3 cellular contexts compared by ENCODE assay signal in genomic region chr21:44867999-44868700, GRCh38.
TF ChIP-seq lines count a peak whose summit lies in the region.

No MANE protein-coding gene starts in this region.

TF ChIP-seq in GM23338, 12 proteins besides CTCF, POLR2A, EP300 and RAD21 (continues in another document):
- TF ChIP-seq ZNF462 (CRISPR knock-in tag; IDR thresholded peaks at IDR 0.05) (no peak), NANOG (IDR thresholded peaks at IDR 0.05; ENCODE audit: borderline replicate concordance) (no peak), STAT1 (IDR thresholded peaks at IDR 0.05; ENCODE audit: unreplicated experiment) (no peak), EZH2phosphoT487 (IDR thresholded peaks at IDR 0.05; ENCODE audit: unreplicated experiment) (no peak), ETS1 (IDR thresholded peaks at IDR 0.05) (no peak)

TF ChIP-seq in H1, 55 proteins besides CTCF, POLR2A, EP300 and RAD21:
- TF ChIP-seq RXRA (IDR thresholded peaks at IDR 0.05; ENCODE audit: insufficient read depth, low read depth, low read length) = no peak
- TF ChIP-seq JUN (IDR thresholded peaks at IDR 0.05; ENCODE audit: low read depth, low read length) = no peak
- TF ChIP-seq SP4 (IDR thresholded peaks at IDR 0.05; ENCODE audit: low read length) = no peak
TF ChIP-seq in H1: peak in this region for 0.

TF ChIP-seq in GM12891, 5 proteins besides CTCF, POLR2A, EP300 and RAD21:
- no peak for TF ChIP-seq PAX5 (IDR thresholded peaks at IDR 0.05; ENCODE audit: insufficient read depth, low read length, severe bottlenecking)
- no peak for TF ChIP-seq SPI1 (IDR thresholded peaks at IDR 0.05; ENCODE audit: low read depth, low read length)
- TF ChIP-seq POLR2AphosphoS5 (IDR thresholded peaks at IDR 0.05; ENCODE audit: low read depth, low read length) = no peak
- no peak for TF ChIP-seq TAF1 (IDR thresholded peaks at IDR 0.05; ENCODE audit: low read depth, low read length)
- no peak for TF ChIP-seq POU2F2 (IDR thresholded peaks at IDR 0.05; ENCODE audit: low read depth, low read length)
TF ChIP-seq in GM12891: peak in this region for 0.
